8 cellular contexts compared by ENCODE assay signal in genomic region chr7:30510124-30511074, GRCh38. TPM values are rescaled to one million over a fixed set of nuclear protein-coding genes. Genes with fewer than 3 reads are reported as not detected.
DNase-seq lines count a peak whose midpoint lies in the region; ATAC-seq and TF ChIP-seq lines count a peak whose summit lies in the region.

No MANE protein-coding gene starts in this region.

- H3K79me1 ChIP-seq in mesenchymal stem cell (replicated peaks; ENCODE audit: low read length, poor library complexity, severe bottlenecking) = no peaks in the 10 kb centered on the region

- no peak overlapping the region for H3K23ac ChIP-seq in mesenchymal stem cell (ENCODE audit: low read length in 2 of 2)

- no peaks in the 10 kb centered on the region for H3K27me3 ChIP-seq in mesenchymal stem cell (ENCODE audit: control insufficient read depth in 1 of 2, insufficient read depth in 1 of 2, low read length in 2 of 2)

- H3K18ac ChIP-seq in mesenchymal stem cell (ENCODE audit: low read depth in 1 of 2, low read length in 2 of 2) = no peak overlapping the region

- no peak overlapping the region for H2BK12ac ChIP-seq in mesenchymal stem cell (ENCODE audit: low read length in 2 of 2)

- H3K4me1 ChIP-seq in mesenchymal stem cell (ENCODE audit: control insufficient read depth, insufficient read depth, low read depth, low read length) = no peaks in the 10 kb centered on the region

- peak; percentile 85 for TF ChIP-seq CTCF in choroid plexus epithelial cell (conservative IDR thresholded peaks at IDR 0.05; ENCODE audit: low read depth, low read length)

- no peaks in the 10 kb centered on the region for H3K36me3 ChIP-seq in mesenchymal stem cell (ENCODE audit: control insufficient read depth in 1 of 2, insufficient read depth in 2 of 2, low read depth in 1 of 2, low read length in 2 of 2)

- H2BK5ac ChIP-seq in mesenchymal stem cell (ENCODE audit: low read depth, low read length, poor library complexity, severe bottlenecking) = no peak overlapping the region

- no peak overlapping the region for H3K4ac ChIP-seq in mesenchymal stem cell (ENCODE audit: low read depth in 1 of 2, low read length in 2 of 2)

- no peaks in the 10 kb centered on the region for H3K9me3 ChIP-seq in mesenchymal stem cell (ENCODE audit: control insufficient read depth, low read length)

- no peak overlapping the region for H3K4me2 ChIP-seq in mesenchymal stem cell (ENCODE audit: low read length, poor library complexity, severe bottlenecking)

- peak; percentile 25 for DNase-seq in activated CD8-positive, alpha-beta memory T cell treated with anti-CD3 and anti-CD28 coated beads, Interleukin-2, amount 50 U/mL, for 4 hours
- no peak for DNase-seq in activated CD8-positive, alpha-beta memory T cell treated with anti-CD3 and anti-CD28 coated beads, Interleukin-2, amount 50 U/mL, for 48 hours
- peak; percentile 31 for DNase-seq in SHP77 treated with DMSO at 0.1 percent for 48 hours (lab: John Stamatoyannopoulos, UW)
- peak; percentile 77 for DNase-seq in choroid plexus epithelial cell (ENCODE audit: low read depth)
- peak; percentile 50 for DNase-seq in mesenchymal stem cell
- no peak for DNase-seq in midbrain (lab: John Stamatoyannopoulos, UW)

- peak overlapping the region; percentile 51 for H3K9ac ChIP-seq in mesenchymal stem cell (ENCODE audit: low read length)

- H2BK15ac ChIP-seq in mesenchymal stem cell (ENCODE audit: low read depth, poor library complexity, severe bottlenecking) = no peak overlapping the region

- no peak overlapping the region for H4K91ac ChIP-seq in mesenchymal stem cell (ENCODE audit: low read length)

- H3K4me3 ChIP-seq in choroid plexus epithelial cell (ENCODE audit: low read depth, low read length) (no peak overlapping the region), mesenchymal stem cell (ENCODE audit: insufficient read depth in 1 of 2, low read depth in 1 of 2, low read length in 2 of 2) (no peak overlapping the region)

- H3K27ac ChIP-seq in mesenchymal stem cell (ENCODE audit: low read length, poor library complexity, severe bottlenecking) = no peak overlapping the region

- H2BK120ac ChIP-seq in mesenchymal stem cell (ENCODE audit: low read depth, low read length) = no peak overlapping the region

- peak; percentile 51 for ATAC-seq in HG03135 (IDR thresholded peaks at IDR 0.05; ENCODE audit: unreplicated experiment)
- no peak for ATAC-seq in HG02642 (IDR thresholded peaks at IDR 0.05; ENCODE audit: poor library complexity, unreplicated experiment)

- no peak overlapping the region for H4K8ac ChIP-seq in mesenchymal stem cell (ENCODE audit: low read length)

- no peak overlapping the region for H3K14ac ChIP-seq in mesenchymal stem cell (ENCODE audit: low read length in 2 of 2)

- 82% methylated on average over 4 of the region's 4 CpGs for WGBS in mesenchymal stem cell

- H2AFZ ChIP-seq in mesenchymal stem cell (ENCODE audit: low read depth, low read length) = no peak overlapping the region

- no peak overlapping the region for H2AK5ac ChIP-seq in mesenchymal stem cell (ENCODE audit: low read length, severe bottlenecking)

RNA-seq across cellular contexts. Expression of gene GGCT, which starts 5.8 kb away (rescaled TPM):
- 15.7 TPM for polyA plus RNA-seq in mesenchymal stem cell (2013, experiment 1 of 2)
- polyA plus RNA-seq in mesenchymal stem cell (2013, experiment 2 of 2) = 15.0 TPM

RNA-seq across cellular contexts. Expression of gene NOD1, which starts 31.8 kb away (rescaled TPM):
- polyA plus RNA-seq in mesenchymal stem cell (2013, experiment 1 of 2) = 1.1 TPM
- polyA plus RNA-seq in mesenchymal stem cell (2013, experiment 2 of 2) = 1.1 TPM

Comparison
In these comparisons a context has a peak if more than half of its experiments do, and no peak if none do; other contexts are left out.
1. DNase-seq: peak in activated CD8-positive, alpha-beta memory T cell treated with anti-CD3 and anti-CD28 coated beads, Interleukin-2, amount 50 U/mL, for 4 hours (single experiment), SHP77 treated with DMSO at 0.1 percent for 48 hours (single experiment), choroid plexus epithelial cell (single experiment) and mesenchymal stem cell (single experiment); none in activated CD8-positive, alpha-beta memory T cell treated with anti-CD3 and anti-CD28 coated beads, Interleukin-2, amount 50 U/mL, for 48 hours (single experiment) and midbrain (single experiment).